In genomic region chr3:88031543-88032148, GRCh38 we compare ENCODE assay signal across 1 cellular context.
TF ChIP-seq lines count a peak whose summit lies in the region.

No MANE protein-coding gene starts in this region.

TF ChIP-seq in HCT116, 20 proteins besides CTCF, POLR2A, EP300 and RAD21 (continued from another document):
- TF ChIP-seq ZBTB33 (IDR thresholded peaks at IDR 0.05; ENCODE audit: extremely low read depth, insufficient replicate concordance, low read length) (no peak), ZFX (IDR thresholded peaks at IDR 0.05) (no peak), TCF7L2 (IDR thresholded peaks at IDR 0.05; ENCODE audit: borderline replicate concordance, extremely low read depth, insufficient read depth, insufficient read length) (no peak), EZH2 (IDR thresholded peaks at IDR 0.05) (no peak), YY1 (IDR thresholded peaks at IDR 0.05; ENCODE audit: extremely low read depth, insufficient replicate concordance, low read depth, low read length) (no peak), MAX (IDR thresholded peaks at IDR 0.05) (no peak), SRF (IDR thresholded peaks at IDR 0.05; ENCODE audit: low read depth) (no peak), ZNF274 (IDR thresholded peaks at IDR 0.05; ENCODE audit: low read depth, low read length) (no peak)
